8 cellular contexts compared by ENCODE assay signal in genomic region chr2:130728007-130728454, GRCh38. TPM values are rescaled to one million over a fixed set of nuclear protein-coding genes. Genes with fewer than 3 reads are reported as not detected.
DNase-seq lines count a peak whose midpoint lies in the region; ATAC-seq and TF ChIP-seq lines count a peak whose summit lies in the region.

No MANE protein-coding gene starts in this region.

- H2AFZ ChIP-seq in mammary epithelial cell (ENCODE audit: low read depth, low read length), result peak overlapping the region; percentile 99

- no TSS peak for BruUV-seq in mammary epithelial cell (replicated peaks; lab: Mats Ljungman, UMichigan)

- no peaks in the 10 kb centered on the region for H3K27me3 ChIP-seq in BLaER1 treated with 17β-estradiol and CSF1 and Interleukin-3, amounts not matched to agents 10 nM and 100 nM
- H3K27me3 ChIP-seq in mammary epithelial cell (ENCODE audit: insufficient read depth, low read length) (no peaks in the 10 kb centered on the region), lower lobe of right lung (ENCODE audit: low read depth) (peaks cover 10% of the 10 kb centered on the region), stomach (peaks cover 0 to 17% (median 4%) of the 10 kb centered on the region in 3 donors)

- H3K9me3 ChIP-seq in BLaER1 treated with 17β-estradiol and CSF1 and Interleukin-3, amounts not matched to agents 10 nM and 100 nM (replicated peaks in 1 of 11), result peaks cover 0 to 8% (median 6%) of the 10 kb centered on the region in 11 experiments; a peak in 7 of 22 replicates
- H3K9me3 ChIP-seq in mammary epithelial cell (replicated peaks; ENCODE audit: insufficient read depth, low read length) (no peaks in the 10 kb centered on the region), lower lobe of right lung (no peaks in the 10 kb centered on the region), stomach (no peaks in the 10 kb centered on the region)

- peak overlapping the region; percentile 45 to 70 (median 60); a peak in 19 of 20 replicates for H3K4me3 ChIP-seq in BLaER1 treated with 17β-estradiol and CSF1 and Interleukin-3, amounts not matched to agents 10 nM and 100 nM
- H3K4me3 ChIP-seq in mammary epithelial cell (replicated peaks in 1 of 3; ENCODE audit: insufficient read depth in 1 of 3, low read depth in 2 of 3, low read length in 3 of 3) (peak overlapping the region; percentile 61 to 66 (median 63)), lower lobe of right lung (peak overlapping the region; percentile 64), stomach (peak overlapping the region; percentile 45 to 56 (median 52))

- no peaks in the 10 kb centered on the region for H3K36me3 ChIP-seq in BLaER1 treated with 17β-estradiol and CSF1 and Interleukin-3, amounts not matched to agents 10 nM and 100 nM
- H3K36me3 ChIP-seq in mammary epithelial cell (ENCODE audit: insufficient read depth, low read length), result no peaks in the 10 kb centered on the region
- no peaks in the 10 kb centered on the region for H3K36me3 ChIP-seq in lower lobe of right lung
- H3K36me3 ChIP-seq in stomach, result no peaks in the 10 kb centered on the region

- H3K4me1 ChIP-seq in BLaER1 treated with 17β-estradiol and CSF1 and Interleukin-3, amounts not matched to agents 10 nM and 100 nM, result peaks cover 9 to 31% (median 23%) of the 10 kb centered on the region in 10 experiments
- H3K4me1 ChIP-seq in mammary epithelial cell (ENCODE audit: insufficient read depth, low read length) (peaks cover 20% of the 10 kb centered on the region), lower lobe of right lung (peaks cover 15% of the 10 kb centered on the region), stomach (peaks cover 17 to 23% (median 20%) of the 10 kb centered on the region in 4 donors)

- in situ Hi-C loops in mammary epithelial cell (cut with MboI; ENCODE audit: low sequenced_read_pairs in 2 of 2), result loop anchor here in 1 of 2 donors (25.0 kb wide), 1 partner anchor 366 kb away; the partner anchor contains the start of gene PTPN18

- ATAC-seq in GM21619 (IDR thresholded peaks at IDR 0.05; ENCODE audit: unreplicated experiment) (peak; percentile 14), lower lobe of right lung (peak; percentile 58 to 69)

- H3K4me2 ChIP-seq in BLaER1 treated with 17β-estradiol and CSF1 and Interleukin-3, amounts not matched to agents 10 nM and 100 nM, result peak overlapping the region; percentile 76 to 92 (median 82)
- peak overlapping the region; percentile 99 for H3K4me2 ChIP-seq in mammary epithelial cell (ENCODE audit: insufficient read depth, low read depth, low read length)

- no peak for TF ChIP-seq CTCF in mammary epithelial cell (conservative IDR thresholded peaks at IDR 0.05 in 1 of 2, IDR thresholded peaks at IDR 0.05 in 1 of 2; ENCODE audit: extremely low read depth in 1 of 2, insufficient read depth in 1 of 2, low read depth in 1 of 2, low read length in 2 of 2)
- no peak for TF ChIP-seq CTCF in lower lobe of right lung (IDR thresholded peaks at IDR 0.05)
- no peak for TF ChIP-seq CTCF in stomach (IDR thresholded peaks at IDR 0.05)

- CTCF ChIA-PET in mammary epithelial cell (lab: Charles Lee; ENCODE audit: low non-redundant PET), result no interaction called here

- DNase-seq in NCI-H69 (lab: John Stamatoyannopoulos, UW), result peak; percentile 43
- no peak for DNase-seq in mammary epithelial cell
- no peak for DNase-seq in lower lobe of right lung
- DNase-seq in stomach, result peak; percentile 51
- no peak for DNase-seq in hippocampal formation (lab: John Stamatoyannopoulos, UW)
- no peak for DNase-seq in NCI-H2081 treated with DMSO at 0.1 percent for 48 hours (lab: John Stamatoyannopoulos, UW)

- WGBS in mammary epithelial cell (ENCODE audit: low coverage, missing lambda C conversion rate), result 3% methylated on average over 7 of the region's 12 CpGs
- WGBS in stomach, 5 donors, result 6 to 14% (median 10%) methylated on average over 7 to 12 of the region's 12 CpGs

- TF ChIP-seq POLR2A in stomach (IDR thresholded peaks at IDR 0.05), result no peak

- dilution Hi-C loops in mammary epithelial cell (cut with HindIII; ENCODE audit: low sequenced_read_pairs), result loop anchor here (25.0 kb wide), 2 partner anchors 109 to 609 kb away; partner anchors contain the start of gene ARHGEF4

- intact Hi-C loops in mammary epithelial cell (cut with micrococcal nuclease) (no loop called here), lower lobe of right lung (cut with DNase I) (no loop called here), stomach (cut with DNase I; ENCODE audit: low total_unique reads) (no loop called here)

- no peaks in the 10 kb centered on the region for H4K20me1 ChIP-seq in BLaER1 treated with 17β-estradiol and CSF1 and Interleukin-3, amounts not matched to agents 10 nM and 100 nM
- H4K20me1 ChIP-seq in mammary epithelial cell (ENCODE audit: insufficient read depth, low read length), result no peaks in the 10 kb centered on the region

- peak overlapping the region in 9 of 11 experiments; percentile 38 to 73 (median 53); a peak in 15 of 22 replicates for H3K9ac ChIP-seq in BLaER1 treated with 17β-estradiol and CSF1 and Interleukin-3, amounts not matched to agents 10 nM and 100 nM
- no peak overlapping the region for H3K9ac ChIP-seq in mammary epithelial cell (ENCODE audit: insufficient read depth, low read length)

- no peaks in the 10 kb centered on the region for H3K79me2 ChIP-seq in mammary epithelial cell (ENCODE audit: insufficient read depth, low read length)

- H3K27ac ChIP-seq in BLaER1 treated with 17β-estradiol and CSF1 and Interleukin-3, amounts not matched to agents 10 nM and 100 nM, result peak overlapping the region in 10 of 11 experiments; percentile 31 to 72 (median 60); a peak in 17 of 22 replicates
- no peak overlapping the region for H3K27ac ChIP-seq in mammary epithelial cell (ENCODE audit: insufficient read depth, low read depth, low read length)
- peak overlapping the region; percentile 46 for H3K27ac ChIP-seq in lower lobe of right lung
- H3K27ac ChIP-seq in stomach, result peak overlapping the region; percentile 66 to 82 (median 75)

- no peak for TF ChIP-seq EP300 in stomach (IDR thresholded peaks at IDR 0.05)

RNA-seq across cellular contexts. Expression of gene GPR148, which starts 0.8 kb away (rescaled TPM):
- total RNA-seq in mammary epithelial cell (not detected), lower lobe of right lung (not detected), stomach (1 to 10 TPM in 1 of 5 donors, not detected in 4; 4.1 TPM)
- polyA plus RNA-seq in mammary epithelial cell (not detected), stomach (not detected)
- polyA minus RNA-seq in mammary epithelial cell, result not detected

RNA-seq across cellular contexts. Expression of gene AMER3, which starts 27.3 kb away (rescaled TPM):
- not detected for total RNA-seq in mammary epithelial cell
- polyA plus RNA-seq in mammary epithelial cell, result not detected
- polyA minus RNA-seq in mammary epithelial cell, result not detected
- not detected for total RNA-seq in lower lobe of right lung
- under 1 TPM in 3 of 5 donors, not detected in 2; 0.45 to 0.58 (median 0.55) TPM for total RNA-seq in stomach
- under 1 TPM; 0.08 to 0.61 (median 0.37) TPM for polyA plus RNA-seq in stomach

Comparison
In these comparisons a context has a peak if more than half of its experiments do, and no peak if none do; other contexts are left out.
1. DNase-seq: peak in NCI-H69 (single experiment) and stomach (single experiment); none in mammary epithelial cell (single experiment), lower lobe of right lung (single experiment), hippocampal formation (0 of 2) and NCI-H2081 treated with DMSO at 0.1 percent for 48 hours (single experiment).
2. Peak in every context shown above with its lines, with median percentiles within 50 percentile points of each other: H3K4me3 ChIP-seq.